Comparison of ENCODE assay signal across 17 cellular contexts in genomic region chr12:1949771-1950470, GRCh38. TPM values are rescaled to one million over a fixed set of nuclear protein-coding genes. Genes with fewer than 3 reads are reported as not detected.
DNase-seq lines count a peak whose midpoint lies in the region; ATAC-seq and TF ChIP-seq lines count a peak whose summit lies in the region.
"Had no signal": no experiment of that assay in that cellular context is flagged by ENCODE, and none has a peak within 500 bp of the region (broad histone marks: within the 10 kb centered on the region; RNA-seq: fewer than 3 reads in every experiment).

No MANE protein-coding gene starts in this region.

- H3K27me3 ChIP-seq in WERI-Rb-1 (ENCODE audit: insufficient read depth, low read depth, severe bottlenecking) (no peaks in the 10 kb centered on the region), endodermal cell (ENCODE audit: control insufficient read depth, insufficient read depth, low read length, poor library complexity, severe bottlenecking) (no peaks in the 10 kb centered on the region), left lung (no peaks in the 10 kb centered on the region)
- H3K27me3 ChIP-seq: ascending aorta, BLaER1 had no signal

- intact Hi-C loops in left lung (cut with DNase I): no loop called here

- H3K36me3 Mint-ChIP-seq in endodermal cell (ENCODE audit: low read depth): peaks cover 84% of the 10 kb centered on the region

- peaks cover 5% of the 10 kb centered on the region for H3K4me1 Mint-ChIP-seq in endodermal cell
- H3K4me1 Mint-ChIP-seq: activated B cell treated with CpG ODN at 0.5 μM for 24 hours; memory B cell; stimulated activated naive B cell treated with anti-CD40 and anti-IgM and Interleukin-4, amounts not matched to agents 10 μg/mL and 1 μg/mL and 100 μg/mL, for 72 hours had no signal

- ATAC-seq in left lung: peak; percentile 51
- ATAC-seq in HG03521 (IDR thresholded peaks at IDR 0.05; ENCODE audit: unreplicated experiment): no peak
- no peak for ATAC-seq in HG02588 (IDR thresholded peaks at IDR 0.05; ENCODE audit: unreplicated experiment)
- ATAC-seq: stimulated activated naive B cell treated with anti-CD40 and anti-IgM and Interleukin-4, amounts not matched to agents 10 μg/mL and 1 μg/mL and 100 μg/mL, for 72 hours had no signal

- H3K9me3 ChIP-seq in WERI-Rb-1 (ENCODE audit: severe bottlenecking) (peaks cover 4% of the 10 kb centered on the region), endodermal cell (ENCODE audit: control insufficient read depth, low read length) (peaks cover 7% of the 10 kb centered on the region), left lung (no peaks in the 10 kb centered on the region)
- H3K9me3 ChIP-seq: ascending aorta had no signal

- DNase-seq in WERI-Rb-1 (no peak), endodermal cell (peak; percentile 48), left lung (no peak), AG20443 (ENCODE audit: low spot score) (no peak), medulla oblongata (ENCODE audit: extremely low spot score) (no peak)
- DNase-seq: activated B cell treated with CpG ODN at 0.5 μM for 24 hours; activated T-cell treated with anti-CD3 and anti-CD28 coated beads, Interleukin-2, amount 50 U/mL, for 48 hours; effector CD8-positive, alpha-beta T cell; stimulated activated CD4-positive, alpha-beta T cell treated with anti-CD3 and anti-CD28 coated beads, Interleukin-2, amount 100 ng/mL, for 48 hours; stimulated activated naive B cell treated with anti-CD40 and anti-IgM and Interleukin-4, amounts not matched to agents 10 μg/mL and 1 μg/mL and 100 μg/mL, for 72 hours had no signal

- H3K4me1 ChIP-seq in endodermal cell (ENCODE audit: control insufficient read depth, insufficient read depth, low read length): no peaks in the 10 kb centered on the region
- peaks cover 0 to 2% of the 10 kb centered on the region in 2 donors for H3K4me1 ChIP-seq in left lung
- H3K4me1 ChIP-seq: ascending aorta, BLaER1 had no signal

- no peak overlapping the region for H3K4me3 Mint-ChIP-seq in endodermal cell
- H3K4me3 Mint-ChIP-seq: activated B cell treated with CpG ODN at 0.5 μM for 24 hours; memory B cell; stimulated activated naive B cell treated with anti-CD40 and anti-IgM and Interleukin-4, amounts not matched to agents 10 μg/mL and 1 μg/mL and 100 μg/mL, for 72 hours had no signal

- no peak overlapping the region for H3K9ac ChIP-seq in endodermal cell (ENCODE audit: extremely low read depth, low read length, poor library complexity, severe bottlenecking)
- H3K9ac ChIP-seq: BLaER1 had no signal

- H3K27ac ChIP-seq in WERI-Rb-1 (peak overlapping the region; percentile 80), endodermal cell (ENCODE audit: low read depth, low read length) (no peak overlapping the region), left lung (peak overlapping the region; percentile 8), skin epidermis (peak overlapping the region in 17 of 21 experiments; percentile 10 to 76 (median 62))
- H3K27ac ChIP-seq: BLaER1 had no signal

- no peak for TF ChIP-seq CTCF in WERI-Rb-1 (IDR thresholded peaks at IDR 0.05; ENCODE audit: low read depth, low read length)
- no peak for TF ChIP-seq CTCF in endodermal cell (conservative IDR thresholded peaks at IDR 0.05)
- TF ChIP-seq CTCF in left lung (IDR thresholded peaks at IDR 0.05): no peak

- H3K4me3 ChIP-seq in WERI-Rb-1 (ENCODE audit: low read depth, low read length) (no peak overlapping the region), endodermal cell (ENCODE audit: low read length) (no peak overlapping the region), left lung (no peak overlapping the region), skin epidermis (no peak overlapping the region)
- H3K4me3 ChIP-seq: ascending aorta, BLaER1 had no signal

- H3K9me3 Mint-ChIP-seq in endodermal cell: peaks cover 7% of the 10 kb centered on the region

- WGBS in endodermal cell (ENCODE audit: insufficient coverage in 1 of 2, insufficient read length in 1 of 2), 2 experiments: 91 to 93% methylated on average over 13 to 15 of the region's 15 CpGs

- no peaks in the 10 kb centered on the region for H3K27me3 Mint-ChIP-seq in endodermal cell (ENCODE audit: insufficient read depth)
- H3K27me3 Mint-ChIP-seq: activated B cell treated with CpG ODN at 0.5 μM for 24 hours; memory B cell; progenitor cell of endocrine pancreas; stimulated activated naive B cell treated with anti-CD40 and anti-IgM and Interleukin-4, amounts not matched to agents 10 μg/mL and 1 μg/mL and 100 μg/mL, for 72 hours had no signal

- peak overlapping the region; percentile 1 for H3K27ac Mint-ChIP-seq in endodermal cell
- H3K27ac Mint-ChIP-seq: activated B cell treated with CpG ODN at 0.5 μM for 24 hours; stimulated activated naive B cell treated with anti-CD40 and anti-IgM and Interleukin-4, amounts not matched to agents 10 μg/mL and 1 μg/mL and 100 μg/mL, for 72 hours had no signal

- H3K36me3 ChIP-seq in WERI-Rb-1: peaks cover 50% of the 10 kb centered on the region
- H3K36me3 ChIP-seq in endodermal cell (ENCODE audit: control insufficient read depth, insufficient read depth, low read length): peaks cover 78% of the 10 kb centered on the region
- peaks cover 0 to 90% of the 10 kb centered on the region in 2 donors for H3K36me3 ChIP-seq in left lung

RNA-seq across cellular contexts. Expression of gene CACNA2D4, which starts 31.5 kb away (rescaled TPM):
- total RNA-seq in endodermal cell (1 to 10 TPM; 4.3 to 5.7 TPM), left lung (1 to 10 TPM; 2.6 to 6.5 TPM)
- 0.53 TPM for polyA plus RNA-seq in endodermal cell (2013, experiment 1 of 2)
- polyA plus RNA-seq in endodermal cell (2013, experiment 2 of 2): 0.29 TPM
- total RNA-seq: ascending aorta had no signal

RNA-seq across cellular contexts. Expression of gene DCP1B, which starts 54.3 kb away (rescaled TPM):
- total RNA-seq in endodermal cell (10 to 100 TPM; 18.3 to 35.4 TPM), left lung (10 to 100 TPM in 1 of 2 donors, 1 to 10 TPM in 1; 9.8 to 11.2 TPM)
- 26.9 TPM for polyA plus RNA-seq in endodermal cell (2013, experiment 1 of 2)
- 25.0 TPM for polyA plus RNA-seq in endodermal cell (2013, experiment 2 of 2)
